In genomic region chr7:100489121-100489520, GRCh38 we compare ENCODE assay signal across 11 cellular contexts. TPM values are rescaled to one million over a fixed set of nuclear protein-coding genes. Genes with fewer than 3 reads are reported as not detected.
"Had no signal": no experiment of that assay in that cellular context is flagged by ENCODE, and none has a peak within 500 bp of the region (broad histone marks: within the 10 kb centered on the region; RNA-seq: fewer than 3 reads in every experiment).

No MANE protein-coding gene starts in this region.

- H3K4me3 ChIP-seq: SK-N-MC, upper lobe of right lung had no signal

- H3K36me3 ChIP-seq: upper lobe of right lung had no signal

- H3K27ac Mint-ChIP-seq: activated B cell treated with CpG ODN at 0.5 μM for 24 hours; activated CD4-positive, alpha-beta T cell treated with anti-CD3 and anti-CD28 coated beads, Interleukin-2, amount 10 ng/mL, durations not matched to agents 24 days and 14 days; activated naive CD4-positive, alpha-beta T cell treated with anti-CD3 and anti-CD28 coated beads, Interleukin-2, amount 50 U/mL, for 24 hours; activated T-helper 17 cell treated with anti-CD3 and anti-CD28 coated beads, Interleukin-2, amount 50 U/mL, for 72 hours had no signal

- H3K9me3 Mint-ChIP-seq: activated B cell treated with CpG ODN at 0.5 μM for 24 hours; activated CD4-positive, alpha-beta T cell treated with anti-CD3 and anti-CD28 coated beads, Interleukin-2, amount 10 ng/mL, durations not matched to agents 24 days and 14 days; activated naive CD4-positive, alpha-beta T cell treated with anti-CD3 and anti-CD28 coated beads, Interleukin-2, amount 50 U/mL, for 24 hours; activated T-helper 17 cell treated with anti-CD3 and anti-CD28 coated beads, Interleukin-2, amount 50 U/mL, for 72 hours had no signal

- DNase-seq: activated B cell treated with CpG ODN at 0.5 μM for 24 hours; activated CD8-positive, alpha-beta memory T cell treated with anti-CD3 and anti-CD28 coated beads for 24 hours; stimulated activated CD4-positive, alpha-beta T cell treated with anti-CD3 and anti-CD28 coated beads, Interleukin-4, amount 100 ng/mL, for 4 hours; upper lobe of right lung had no signal

- H3K9me3 ChIP-seq: upper lobe of right lung had no signal

- H3K27me3 ChIP-seq: upper lobe of right lung had no signal

- H3K27ac ChIP-seq: SK-N-MC, upper lobe of right lung had no signal

- H3K4me3 Mint-ChIP-seq: activated B cell treated with CpG ODN at 0.5 μM for 24 hours; activated CD4-positive, alpha-beta T cell treated with anti-CD3 and anti-CD28 coated beads, Interleukin-2, amount 10 ng/mL, durations not matched to agents 24 days and 14 days; activated naive CD4-positive, alpha-beta T cell treated with anti-CD3 and anti-CD28 coated beads, Interleukin-2, amount 50 U/mL, for 24 hours; activated T-helper 17 cell treated with anti-CD3 and anti-CD28 coated beads, Interleukin-2, amount 50 U/mL, for 72 hours had no signal

- H3K4me1 Mint-ChIP-seq: activated T-helper 17 cell treated with anti-CD3 and anti-CD28 coated beads, Interleukin-2, amount 50 U/mL, for 72 hours had no signal

- ATAC-seq: upper lobe of right lung had no signal

- H3K27me3 Mint-ChIP-seq: activated naive CD4-positive, alpha-beta T cell treated with anti-CD3 and anti-CD28 coated beads, Interleukin-2, amount 50 U/mL, for 24 hours; activated T-helper 17 cell treated with anti-CD3 and anti-CD28 coated beads, Interleukin-2, amount 50 U/mL, for 72 hours had no signal

- H3K36me3 Mint-ChIP-seq: activated naive CD4-positive, alpha-beta T cell treated with anti-CD3 and anti-CD28 coated beads, Interleukin-2, amount 50 U/mL, for 24 hours had no signal

RNA-seq across cellular contexts. Expression of gene NYAP1, which starts 5.4 kb away (rescaled TPM):
- total RNA-seq: activated B cell treated with CpG ODN at 0.5 μM for 24 hours; T-helper 1 cell treated with Interleukin-12 subunit alpha and Interleukin-12 subunit beta and Interleukin-4 antibody, amounts not matched to agents 30 ng/mL and 1 ng/mL, for 36 hours had no signal

RNA-seq across cellular contexts. Expression of gene SPACDR, which starts 25.1 kb away (rescaled TPM):
- total RNA-seq: frontal cortex, skeletal muscle tissue had no signal
